ENCODE assay signal across 7 cellular contexts in genomic region chr1:154182342-154183044, GRCh38. TPM values are rescaled to one million over a fixed set of nuclear protein-coding genes. Genes with fewer than 3 reads are reported as not detected.
DNase-seq lines count a peak whose midpoint lies in the region; ATAC-seq and TF ChIP-seq lines count a peak whose summit lies in the region.

No MANE protein-coding gene starts in this region.

- DNase-seq in NCI-H2227 treated with DMSO at 0.1 percent for 48 hours (lab: John Stamatoyannopoulos, UW) (peak; percentile 66), dedifferentiated amniotic fluid mesenchymal stem cell (ENCODE audit: extremely low spot score) (peak; percentile 49)
- peak; percentile 88 for DNase-seq in activated CD4-positive, alpha-beta T cell treated with anti-CD3 and anti-CD28 coated beads for 48 hours
- peak; percentile 81 for DNase-seq in stimulated activated CD4-positive, alpha-beta T cell treated with anti-CD3 and anti-CD28 coated beads, Interleukin-4, amount 100 ng/mL, for 24 hours

- peaks cover 14 to 46% (median 40%) of the 10 kb centered on the region in 4 donors for H3K4me1 ChIP-seq in liver (ENCODE audit: control insufficient read depth in 4 of 4, insufficient read depth in 4 of 4, low read length in 3 of 4)

- peak overlapping the region; percentile 71 to 91 (median 72) for H3K4me3 ChIP-seq in liver (ENCODE audit: low read depth in 1 of 3, low read length in 3 of 3)

- no peaks in the 10 kb centered on the region for H3K27me3 ChIP-seq in liver (ENCODE audit: control insufficient read depth in 4 of 4, insufficient read depth in 4 of 4, low read length in 3 of 4)

- TF ChIP-seq RAD21 in liver (IDR thresholded peaks at IDR 0.05), result no peak

- ATAC-seq in GM18499 (IDR thresholded peaks at IDR 0.05; ENCODE audit: insufficient read depth, unreplicated experiment) (peak; percentile 20), HG02763 (IDR thresholded peaks at IDR 0.05; ENCODE audit: unreplicated experiment) (peak; percentile 58)

- H3K27ac ChIP-seq in liver (ENCODE audit: low read depth in 1 of 2, low read length in 2 of 2), result peak overlapping the region; percentile 76 to 77

- WGBS in liver, result under 1% methylated on average over 36 of the region's 36 CpGs

- no peaks in the 10 kb centered on the region for H3K36me3 ChIP-seq in liver (ENCODE audit: control insufficient read depth in 4 of 4, insufficient read depth in 3 of 4, low read depth in 1 of 4, low read length in 3 of 4)

- TF ChIP-seq CTCF in liver (IDR thresholded peaks at IDR 0.05; ENCODE audit: low read depth, low read length, missing input control), result no peak

- peak overlapping the region; percentile 48 to 61 for H3K9ac ChIP-seq in liver (ENCODE audit: low read depth in 1 of 2, low read length in 2 of 2)

- no peaks in the 10 kb centered on the region for H3K9me3 ChIP-seq in liver (ENCODE audit: control insufficient read depth in 4 of 4, low read length in 3 of 4)

TF ChIP-seq in liver, 16 proteins besides CTCF, POLR2A, EP300 and RAD21:
- no peak for TF ChIP-seq SP1 (IDR thresholded peaks at IDR 0.05)
- TF ChIP-seq, protein P1, sequence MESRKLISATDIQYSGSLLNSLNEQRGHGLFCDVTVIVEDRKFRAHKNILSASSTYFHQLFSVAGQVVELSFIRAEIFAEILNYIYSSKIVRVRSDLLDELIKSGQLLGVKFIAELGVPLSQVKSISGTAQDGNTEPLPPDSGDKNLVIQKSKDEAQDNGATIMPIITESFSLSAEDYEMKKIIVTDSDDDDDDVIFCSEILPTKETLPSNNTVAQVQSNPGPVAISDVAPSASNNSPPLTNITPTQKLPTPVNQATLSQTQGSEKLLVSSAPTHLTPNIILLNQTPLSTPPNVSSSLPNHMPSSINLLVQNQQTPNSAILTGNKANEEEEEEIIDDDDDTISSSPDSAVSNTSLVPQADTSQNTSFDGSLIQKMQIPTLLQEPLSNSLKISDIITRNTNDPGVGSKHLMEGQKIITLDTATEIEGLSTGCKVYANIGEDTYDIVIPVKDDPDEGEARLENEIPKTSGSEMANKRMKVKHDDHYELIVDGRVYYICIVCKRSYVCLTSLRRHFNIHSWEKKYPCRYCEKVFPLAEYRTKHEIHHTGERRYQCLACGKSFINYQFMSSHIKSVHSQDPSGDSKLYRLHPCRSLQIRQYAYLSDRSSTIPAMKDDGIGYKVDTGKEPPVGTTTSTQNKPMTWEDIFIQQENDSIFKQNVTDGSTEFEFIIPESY (IDR thresholded peaks at IDR 0.05), result no peak
- TF ChIP-seq, protein P2, sequence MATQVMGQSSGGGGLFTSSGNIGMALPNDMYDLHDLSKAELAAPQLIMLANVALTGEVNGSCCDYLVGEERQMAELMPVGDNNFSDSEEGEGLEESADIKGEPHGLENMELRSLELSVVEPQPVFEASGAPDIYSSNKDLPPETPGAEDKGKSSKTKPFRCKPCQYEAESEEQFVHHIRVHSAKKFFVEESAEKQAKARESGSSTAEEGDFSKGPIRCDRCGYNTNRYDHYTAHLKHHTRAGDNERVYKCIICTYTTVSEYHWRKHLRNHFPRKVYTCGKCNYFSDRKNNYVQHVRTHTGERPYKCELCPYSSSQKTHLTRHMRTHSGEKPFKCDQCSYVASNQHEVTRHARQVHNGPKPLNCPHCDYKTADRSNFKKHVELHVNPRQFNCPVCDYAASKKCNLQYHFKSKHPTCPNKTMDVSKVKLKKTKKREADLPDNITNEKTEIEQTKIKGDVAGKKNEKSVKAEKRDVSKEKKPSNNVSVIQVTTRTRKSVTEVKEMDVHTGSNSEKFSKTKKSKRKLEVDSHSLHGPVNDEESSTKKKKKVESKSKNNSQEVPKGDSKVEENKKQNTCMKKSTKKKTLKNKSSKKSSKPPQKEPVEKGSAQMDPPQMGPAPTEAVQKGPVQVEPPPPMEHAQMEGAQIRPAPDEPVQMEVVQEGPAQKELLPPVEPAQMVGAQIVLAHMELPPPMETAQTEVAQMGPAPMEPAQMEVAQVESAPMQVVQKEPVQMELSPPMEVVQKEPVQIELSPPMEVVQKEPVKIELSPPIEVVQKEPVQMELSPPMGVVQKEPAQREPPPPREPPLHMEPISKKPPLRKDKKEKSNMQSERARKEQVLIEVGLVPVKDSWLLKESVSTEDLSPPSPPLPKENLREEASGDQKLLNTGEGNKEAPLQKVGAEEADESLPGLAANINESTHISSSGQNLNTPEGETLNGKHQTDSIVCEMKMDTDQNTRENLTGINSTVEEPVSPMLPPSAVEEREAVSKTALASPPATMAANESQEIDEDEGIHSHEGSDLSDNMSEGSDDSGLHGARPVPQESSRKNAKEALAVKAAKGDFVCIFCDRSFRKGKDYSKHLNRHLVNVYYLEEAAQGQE (IDR thresholded peaks at IDR 0.05), result no peak
- TF ChIP-seq HNF4G (IDR thresholded peaks at IDR 0.05), result no peak
- no peak for TF ChIP-seq FOXA2 (IDR thresholded peaks at IDR 0.05)
- no peak for TF ChIP-seq JUND (IDR thresholded peaks at IDR 0.05)

RNA-seq across cellular contexts. Expression of gene TPM3, which starts 9.4 kb away (rescaled TPM):
- 100 to 1,000 TPM in 1 of 2 donors, 10 to 100 TPM in 1; 89.6 to 120 TPM for total RNA-seq in liver
- polyA plus RNA-seq in liver, result 100 to 1,000 TPM; 105 to 113 TPM

RNA-seq across cellular contexts. Expression of gene CFAP141, which starts 23.6 kb away (rescaled TPM):
- not detected for total RNA-seq in liver
- polyA plus RNA-seq in liver, result not detected

RNA-seq across cellular contexts. Expression of gene NUP210L, which starts 27.6 kb away (rescaled TPM):
- under 1 TPM in 1 of 2 donors, not detected in 1; 0.08 TPM for total RNA-seq in liver
- not detected for polyA plus RNA-seq in liver

RNA-seq across cellular contexts. Expression of gene UBAP2L, which starts 38.3 kb away (rescaled TPM):
- total RNA-seq in liver, result 10 to 100 TPM; 34.2 to 51.0 TPM
- 10 to 100 TPM; 24.3 to 33.9 TPM for polyA plus RNA-seq in liver

Comparison
In these comparisons a context has a peak if more than half of its experiments do, and no peak if none do; other contexts are left out.
1. Peak in every context shown above with its lines: DNase-seq, ATAC-seq, H3K4me3 ChIP-seq and H3K27ac ChIP-seq.